8 cellular contexts compared by ENCODE assay signal in genomic region chr3:72847751-72848702, GRCh38. TPM values are rescaled to one million over a fixed set of nuclear protein-coding genes. Genes with fewer than 3 reads are reported as not detected.
DNase-seq lines count a peak whose midpoint lies in the region; ATAC-seq and TF ChIP-seq lines count a peak whose summit lies in the region.

SHQ1 (minus strand) TSS chr3:72848445; CDS start chr3:72848340, 105 bp downstream.

- H3K36me3 Mint-ChIP-seq in T-helper 17 cell (ENCODE audit: low read depth): peaks cover 2% of the 10 kb centered on the region
- H3K36me3 Mint-ChIP-seq in progenitor cell of endocrine pancreas (ENCODE audit: insufficient read depth): no peaks in the 10 kb centered on the region

- peak; percentile 89 for DNase-seq in NCI-H146 (lab: John Stamatoyannopoulos, UW)
- peak; percentile 86 to 89 (median 87) for DNase-seq in T-helper 17 cell
- peak; percentile 30 to 94 (median 84) for DNase-seq in amygdala (lab: John Stamatoyannopoulos, UW)
- DNase-seq in left ventricle myocardium superior: peak; percentile 97
- DNase-seq in progenitor cell of endocrine pancreas (ENCODE audit: low spot score, unreplicated experiment): peak; percentile 77
- DNase-seq in ureter (ENCODE audit: low spot score): peak; percentile 96

- H3K9me3 ChIP-seq in T-helper 17 cell (ENCODE audit: control insufficient read depth, low read length, poor library complexity, severe bottlenecking): no peaks in the 10 kb centered on the region

- no peaks in the 10 kb centered on the region for H3K9me3 Mint-ChIP-seq in progenitor cell of endocrine pancreas (ENCODE audit: low read depth)

- H3K4me3 Mint-ChIP-seq in T-helper 17 cell: peak within 1 kb of the TSS; percentile 99
- H3K4me3 Mint-ChIP-seq in progenitor cell of endocrine pancreas (ENCODE audit: low read depth): peak within 1 kb of the TSS; percentile 89

- peak within 1 kb of the TSS; percentile 91 for H3K27ac Mint-ChIP-seq in T-helper 17 cell
- H3K27ac Mint-ChIP-seq in progenitor cell of endocrine pancreas: peak within 1 kb of the TSS; percentile 50

- no peak for TF ChIP-seq CTCF in progenitor cell of endocrine pancreas (IDR thresholded peaks at IDR 0.05; ENCODE audit: unreplicated experiment)

- H3K4me1 Mint-ChIP-seq in T-helper 17 cell (peaks cover 36% of the 10 kb centered on the region), progenitor cell of endocrine pancreas (ENCODE audit: low read depth) (peaks cover 17% of the 10 kb centered on the region)

- ATAC-seq in GM18498 (IDR thresholded peaks at IDR 0.05; ENCODE audit: unreplicated experiment) (peak; percentile 95), HG02870 (IDR thresholded peaks at IDR 0.05; ENCODE audit: unreplicated experiment) (peak; percentile 79), T-helper 17 cell (peak; percentile 96), left ventricle myocardium superior (peak; percentile 98)

- intact Hi-C loops in left ventricle myocardium superior (cut with micrococcal nuclease): loop anchor here (10.0 kb wide), 1 partner anchor 207 kb away; no protein-coding TSS in a partner anchor

- no peaks in the 10 kb centered on the region for H3K27me3 Mint-ChIP-seq in T-helper 17 cell
- H3K27me3 Mint-ChIP-seq in progenitor cell of endocrine pancreas: peaks cover 19% of the 10 kb centered on the region

RNA-seq across cellular contexts. Expression of gene SHQ1, which starts in this region (rescaled TPM):
- 10 to 100 TPM; 14.0 to 15.4 TPM for total RNA-seq in T-helper 17 cell
- total RNA-seq in left ventricle myocardium superior: 17.0 TPM
- total RNA-seq in progenitor cell of endocrine pancreas: 19.4 and 26.5 TPM in 2 replicates
- total RNA-seq in ureter: 31.4 TPM

Comparison
In these comparisons a context has a peak if more than half of its experiments do, and no peak if none do; other contexts are left out.
1. Peak in every context shown above with its lines: DNase-seq and ATAC-seq.